ENCODE assay signal across 9 cellular contexts in genomic region chr19:52248256-52248655, GRCh38. TPM values are rescaled to one million over a fixed set of nuclear protein-coding genes. Genes with fewer than 3 reads are reported as not detected.
A peak's percentile ranks its signal among the peaks of the same experiment; 100 is the strongest.
DNase-seq lines count a peak whose midpoint lies in the region; ATAC-seq and TF ChIP-seq lines count a peak whose summit lies in the region.
"Had no signal": no experiment of that assay in that cellular context is flagged by ENCODE, and none has a peak within 500 bp of the region (broad histone marks: within the 10 kb centered on the region; RNA-seq: fewer than 3 reads in every experiment).

No MANE protein-coding gene starts in this region.

- no peaks in the 10 kb centered on the region for H3K4me1 Mint-ChIP-seq in Caco-2 (ENCODE audit: low read depth, unreplicated experiment)

- no TSS peak for BruUV-seq in Caco-2 (replicated peaks; lab: Mats Ljungman, UMichigan)

- WGBS in stomach, 5 donors: 10 to 18% (median 16%) methylated on average over 7 of the region's 7 CpGs

- CTCF ChIA-PET in Caco-2 (lab: Charles Lee): interaction anchor here (0.8 kb wide), 1 partner anchor 19 kb away, joined by 3 read pairs; no protein-coding TSS in a partner anchor

- TF ChIP-seq CTCF in Caco-2 (IDR thresholded peaks at IDR 0.05; ENCODE audit: insufficient read depth in 1 of 2, low read depth in 1 of 2, low read length in 1 of 2, severe bottlenecking in 1 of 2, unreplicated experiment in 1 of 2) (peak; percentile 10 to 15), NB4 (IDR thresholded peaks at IDR 0.05; ENCODE audit: low read depth, low read length) (peak; percentile 42), stomach (IDR thresholded peaks at IDR 0.05) (peak in 5 of 7 experiments; percentile 6 to 61 (median 29))

- peak; percentile 59 to 60 for ATAC-seq in activated CD4-positive, CD25-positive, alpha-beta regulatory T cell treated with anti-CD3 and anti-CD28 coated beads, Interleukin-2, amount 50 U/mL, for 24 hours

- H3K36me3 ChIP-seq in Caco-2 (ENCODE audit: control insufficient read depth, insufficient read depth, low read length) (no peaks in the 10 kb centered on the region), stomach (no peaks in the 10 kb centered on the region)

- DNase-seq in Caco-2 (peak; percentile 32 to 42), NB4 (ENCODE audit: low read depth) (peak; percentile 69), dermis microvascular lymphatic vessel endothelial cell (ENCODE audit: low read depth in 2 of 2) (peak; percentile 17 to 69), myocyte (ENCODE audit: low read depth) (peak; percentile 88), stomach (peak; percentile 61), islet precursor cell (no peak), mesenteric fat pad (ENCODE audit: low spot score) (no peak)

- H3K9me3 ChIP-seq in Caco-2 (peaks cover 20% of the 10 kb centered on the region; the same call in 1 of the 2 replicates), stomach (no peaks in the 10 kb centered on the region)

- POLR2A ChIA-PET in Caco-2 (lab: Charles Lee): no interaction called here

- H3K4me3 Mint-ChIP-seq in Caco-2 (ENCODE audit: unreplicated experiment): no peak overlapping the region

- TF ChIP-seq EP300 in stomach (IDR thresholded peaks at IDR 0.05): no peak

- H3K4me3 ChIP-seq in Caco-2 (ENCODE audit: low read depth, low read length): no peak overlapping the region
- H3K4me3 ChIP-seq in NB4 (ENCODE audit: low read depth, low read length): no peak overlapping the region
- no peak overlapping the region for H3K4me3 ChIP-seq in stomach

- no peaks in the 10 kb centered on the region for H3K27me3 Mint-ChIP-seq in Caco-2 (ENCODE audit: insufficient read depth, unreplicated experiment)

- H3K4me1 ChIP-seq in Caco-2 (no peaks in the 10 kb centered on the region), stomach (no peaks in the 10 kb centered on the region)

- peaks cover 13% of the 10 kb centered on the region for H3K9me3 Mint-ChIP-seq in Caco-2 (ENCODE audit: unreplicated experiment)

- H3K27me3 ChIP-seq in Caco-2 (replicated peaks; ENCODE audit: control insufficient read depth, insufficient read depth, low read length): no peaks in the 10 kb centered on the region
- H3K27me3 ChIP-seq in stomach: no peaks in the 10 kb centered on the region

- intact Hi-C loops in Caco-2 (cut with micrococcal nuclease; ENCODE audit: unreplicated experiment): loop anchor here (10.0 kb wide), 1 partner anchor 497 kb away; no protein-coding TSS in a partner anchor
- intact Hi-C loops in stomach (cut with DNase I; ENCODE audit: low total_unique reads): no loop called here

- H3K27ac Mint-ChIP-seq in Caco-2 (ENCODE audit: unreplicated experiment): no peak overlapping the region

- H3K27ac ChIP-seq in stomach: no peak overlapping the region
- H3K27ac ChIP-seq: HL-60 had no signal

- H3K36me3 Mint-ChIP-seq in Caco-2 (ENCODE audit: insufficient read depth, unreplicated experiment): no peaks in the 10 kb centered on the region

- TF ChIP-seq POLR2A in NB4 (IDR thresholded peaks at IDR 0.05; ENCODE audit: extremely low read depth, insufficient read length): no peak
- TF ChIP-seq POLR2A in stomach (IDR thresholded peaks at IDR 0.05): no peak

RNA-seq across cellular contexts. Expression of gene ZNF766, which starts 21.1 kb away (rescaled TPM):
- total RNA-seq in Caco-2 (2022) (12.1 and 12.9 TPM in 2 replicates), dermis microvascular lymphatic vessel endothelial cell (5.4 and 10.4 TPM in 2 replicates), myocyte (12.1 and 12.7 TPM in 2 replicates), stomach (10 to 100 TPM in 3 of 5 donors, 1 to 10 TPM in 2; 1.3 to 19.6 (median 14.2) TPM), mesenteric fat pad (10.1 TPM)
- 5.1 TPM for polyA plus RNA-seq in myocyte (2012)
- 1 to 10 TPM; 2.6 to 4.0 (median 3.3) TPM for polyA plus RNA-seq in stomach

RNA-seq across cellular contexts. Expression of gene ZNF480, which starts 48.7 kb away (rescaled TPM):
- total RNA-seq in Caco-2 (2022) (16.9 and 17.7 TPM in 2 replicates), dermis microvascular lymphatic vessel endothelial cell (3.2 and 5.2 TPM in 2 replicates), myocyte (6.6 and 8.3 TPM in 2 replicates), stomach (10 to 100 TPM in 1 of 5 donors, 1 to 10 TPM in 4; 2.2 to 11.0 (median 8.1) TPM), mesenteric fat pad (10.1 TPM)
- polyA plus RNA-seq in myocyte (2012): 8.3 TPM
- 1 to 10 TPM; 4.0 to 5.2 (median 4.8) TPM for polyA plus RNA-seq in stomach

RNA-seq across cellular contexts. Expression of gene PPP2R1A, which starts 58.4 kb away (rescaled TPM):
- total RNA-seq in Caco-2 (2022): 279 and 291 TPM in 2 replicates
- total RNA-seq in dermis microvascular lymphatic vessel endothelial cell: 95.0 and 163 TPM in 2 replicates
- total RNA-seq in myocyte: 351 and 428 TPM in 2 replicates
- 469 TPM for polyA plus RNA-seq in myocyte (2012)
- 100 to 1,000 TPM in 4 of 5 donors, 10 to 100 TPM in 1; 73.3 to 272 (median 192) TPM for total RNA-seq in stomach
- polyA plus RNA-seq in stomach: 100 to 1,000 TPM in 2 of 3 donors, 10 to 100 TPM in 1; 98.7 to 146 (median 109) TPM
- total RNA-seq in mesenteric fat pad: 184 TPM

Comparison
In these comparisons a context has a peak if more than half of its experiments do, and no peak if none do; other contexts are left out.
1. DNase-seq: peak in Caco-2 (2 of 2), NB4 (single experiment), dermis microvascular lymphatic vessel endothelial cell (2 of 2), myocyte (single experiment) and stomach (single experiment); none in islet precursor cell (single experiment) and mesenteric fat pad (single experiment).
2. Peak in every context shown above with its lines, with median percentiles within 50 percentile points of each other: CTCF ChIP-seq.